ENCODE assay signal across 8 cellular contexts in genomic region chr4:184163813-184164212, GRCh38. TPM values are rescaled to one million over a fixed set of nuclear protein-coding genes. Genes with fewer than 3 reads are reported as not detected.
DNase-seq lines count a peak whose midpoint lies in the region; ATAC-seq, FAIRE-seq and TF ChIP-seq lines count a peak whose summit lies in the region.

No MANE protein-coding gene starts in this region.

- no peaks in the 10 kb centered on the region for H3K9me3 ChIP-seq in HepG2 (ENCODE audit: low read length)

- no TSS peak for BruUV-seq in HepG2 (replicated peaks; lab: Mats Ljungman, UMichigan)

- H3K27me3 ChIP-seq in HepG2 (ENCODE audit: control insufficient read depth in 1 of 2, insufficient read depth in 2 of 2, low read length in 2 of 2), result peaks cover 0 to 8% of the 10 kb centered on the region in 2 experiments; a peak in 2 of 5 replicates

- H2AFZ ChIP-seq in HepG2 (ENCODE audit: low read length), result no peak overlapping the region

- TF ChIP-seq CTCF in cardiac fibroblast (IDR thresholded peaks at IDR 0.05; ENCODE audit: low read depth, low read length) (peak; percentile 20), HepG2 (CRISPR knock-in tag; IDR thresholded peaks at IDR 0.05) (peak; percentile 89), omental fat pad (IDR thresholded peaks at IDR 0.05) (no peak)

- H3K27ac ChIP-seq in HepG2 (ENCODE audit: extremely low read length, insufficient read depth, low read length), result no peak overlapping the region

- no peak overlapping the region for H3K9ac ChIP-seq in HepG2 (ENCODE audit: insufficient read depth, low read depth, low read length)

- TF ChIP-seq EP300 in HepG2 (IDR thresholded peaks at IDR 0.05; ENCODE audit: low read depth in 2 of 2, low read length in 2 of 2), result no peak
- no peak for TF ChIP-seq EP300 in HepG2 (CRISPR knock-in tag; IDR thresholded peaks at IDR 0.05; ENCODE audit: borderline replicate concordance)

- H3K79me2 ChIP-seq in HepG2 (ENCODE audit: insufficient read depth, low read length), result no peaks in the 10 kb centered on the region

- in situ Hi-C loops in HepG2 (cut with HindIII; ENCODE audit: extremely low pct_ligation_motif_present, low pct_unique_long_range_greater_than_20kb), result no loop called here

- ATAC-seq in GM18868 (IDR thresholded peaks at IDR 0.05; ENCODE audit: unreplicated experiment) (peak; percentile 52), HepG2 (peak; percentile 92), omental fat pad (ENCODE audit: low FRiP score) (no peak)

- H3K4me1 ChIP-seq in HepG2 (ENCODE audit: insufficient read depth, low read length), result no peaks in the 10 kb centered on the region

- CTCF ChIA-PET in HepG2 (lab: Yijun Ruan, JAX; ENCODE audit: low intra/inter-chr PET ratio, low total read pairs), result interaction anchor here (0.7 to 3.1 kb wide), 3 partner anchors 87 to 325 kb away, joined by 3 to 60 read pairs (median 3); no protein-coding TSS in a partner anchor

- POLR2A ChIA-PET in HepG2 (lab: Yijun Ruan, JAX), result no interaction called here

- H4K20me1 ChIP-seq in HepG2 (ENCODE audit: insufficient read depth, low read length), result no peaks in the 10 kb centered on the region

- H3K4me2 ChIP-seq in HepG2 (ENCODE audit: low read depth, low read length), result no peak overlapping the region

- 4% methylated on average over 4 of the region's 8 CpGs for WGBS in HepG2 (ENCODE audit: low lambda C conversion rate)

- peak; percentile 92 for TF ChIP-seq RAD21 in HepG2 (CRISPR knock-in tag; IDR thresholded peaks at IDR 0.05)

- TF ChIP-seq POLR2A in HepG2 (IDR thresholded peaks at IDR 0.05; ENCODE audit: insufficient read depth in 1 of 2, low read depth in 2 of 2, low read length in 2 of 2), result no peak

- H3K36me3 ChIP-seq in HepG2 (replicated peaks in 1 of 2; ENCODE audit: control insufficient read depth in 1 of 2, insufficient read depth in 2 of 2, low read length in 2 of 2), result no peaks in the 10 kb centered on the region

- FAIRE-seq in HepG2 (lab: Jason Lieb, UNC) (peak; percentile 12), urothelium cell line (lab: Jason Lieb, UNC) (no peak)

- DNase-seq in AML-193 (lab: John Stamatoyannopoulos, UW) (peak; percentile 44 to 48), NOMO-1 treated with DMSO at 0.1 percent for 48 hours (lab: John Stamatoyannopoulos, UW; ENCODE audit: unreplicated experiment) (peak; percentile 54), cardiac fibroblast (ENCODE audit: low read depth in 2 of 2) (peak in 1 of 2 donors; percentile 34), HepG2 (ENCODE audit: low spot score) (peak; percentile 26), urothelium cell line (ENCODE audit: low spot score) (peak; percentile 49), omental fat pad (ENCODE audit: low spot score) (no peak)
- DNase-seq in stimulated activated naive CD4-positive, alpha-beta T cell treated with Interleukin-2 at 50 U/mL for 16 hours (lab: John Stamatoyannopoulos, UW), result no peak

- intact Hi-C loops in HepG2 (cut with micrococcal nuclease; ENCODE audit: unreplicated experiment), result loop anchor here (1.0 to 5.0 kb wide), 2 partner anchors 324 to 692 kb away; no protein-coding TSS in a partner anchor

- no peak overlapping the region for H3K4me3 ChIP-seq in cardiac fibroblast (replicated peaks in 1 of 2; ENCODE audit: low read depth in 2 of 2, low read length in 2 of 2)
- H3K4me3 ChIP-seq in HepG2 (replicated peaks in 1 of 3; ENCODE audit: insufficient read depth in 1 of 3, low read depth in 2 of 3, low read length in 3 of 3), result no peak overlapping the region

TF ChIP-seq in HepG2, 621 proteins besides CTCF, POLR2A, EP300 and RAD21:
- TF ChIP-seq ZNF17 (CRISPR knock-in tag; IDR thresholded peaks at IDR 0.05), result no peak
- no peak for TF ChIP-seq TCF12 (IDR thresholded peaks at IDR 0.05)
- no peak for TF ChIP-seq TCF12 (CRISPR knock-in tag; IDR thresholded peaks at IDR 0.05)
- TF ChIP-seq NCOA1 (CRISPR knock-in tag; IDR thresholded peaks at IDR 0.05), result no peak
- 0 out of 2 replicates have a peak, but pooled peaks have one; percentile 20 for TF ChIP-seq ZNF501 (CRISPR knock-in tag; IDR thresholded peaks at IDR 0.05)
- TF ChIP-seq KDM2A (CRISPR knock-in tag; IDR thresholded peaks at IDR 0.05; ENCODE audit: borderline replicate concordance, low read depth), result 0 out of 2 replicates have a peak, but pooled peaks have one; percentile 26
- no peak for TF ChIP-seq PPARG (CRISPR knock-in tag; conservative IDR thresholded peaks at IDR 0.05)
- no peak for TF ChIP-seq UBTF (CRISPR knock-in tag; IDR thresholded peaks at IDR 0.05)
- no peak for TF ChIP-seq ZNF788 (CRISPR knock-in tag; IDR thresholded peaks at IDR 0.05; ENCODE audit: borderline replicate concordance)
- no peak for TF ChIP-seq MBD4 (IDR thresholded peaks at IDR 0.05; ENCODE audit: borderline replicate concordance, low read length)
- peak; percentile 92 for TF ChIP-seq SMC3 (IDR thresholded peaks at IDR 0.05; ENCODE audit: low read length)
- peak; percentile 27; the same call in 1 of the 2 replicates for TF ChIP-seq ELF3 (CRISPR knock-in tag; IDR thresholded peaks at IDR 0.05)
- TF ChIP-seq STAG1 (CRISPR knock-in tag; IDR thresholded peaks at IDR 0.05), result peak; percentile 98
- no peak for TF ChIP-seq ZNF792 (CRISPR knock-in tag; IDR thresholded peaks at IDR 0.05)
- no peak for TF ChIP-seq ZNF18 (CRISPR knock-in tag; IDR thresholded peaks at IDR 0.05; ENCODE audit: insufficient replicate concordance)
- 0 out of 2 replicates have a peak, but pooled peaks have one; percentile 17 for TF ChIP-seq SALL1 (CRISPR knock-in tag; IDR thresholded peaks at IDR 0.05)
- TF ChIP-seq DPF2 (CRISPR knock-in tag; IDR thresholded peaks at IDR 0.05; ENCODE audit: borderline replicate concordance, low read depth), result no peak
- TF ChIP-seq ZNF138 (CRISPR knock-in tag; IDR thresholded peaks at IDR 0.05; ENCODE audit: low read depth), result no peak

RNA-seq across cellular contexts. Expression of gene ENPP6, which starts 53.9 kb away (rescaled TPM):
- total RNA-seq in HepG2 (2016; rRNA removed; fragmentation: Illumina TruSeq; extraction: Trizol) (not detected in 2 replicates), omental fat pad (under 1 TPM in 2 of 4 donors, not detected in 2; 0.19 to 0.63 TPM)
- total RNA-seq in HepG2 (2016; cell fraction: cytosol; rRNA removed; fragmentation: Illumina TruSeq; extraction: Trizol; ENCODE audit: low read depth), result not detected in 2 replicates
- total RNA-seq in HepG2 (2016; cell fraction: insoluble cytoplasmic fraction; rRNA removed; fragmentation: Illumina TruSeq; extraction: Trizol), result not detected in 2 replicates
- total RNA-seq in HepG2 (2016; cell fraction: membrane; rRNA removed; fragmentation: Illumina TruSeq; extraction: Trizol), result not detected in 2 replicates
- not detected in 2 replicates for total RNA-seq in HepG2 (2016; cell fraction: nucleus; rRNA removed; fragmentation: Illumina TruSeq; extraction: Trizol)
- polyA plus RNA-seq in HepG2 (2011; rRNA removed), result not detected in 2 replicates
- polyA plus RNA-seq in HepG2 (2011; cell fraction: cytosol; rRNA removed), result 0.03 TPM in 1 of 2 replicates, not detected in the other
- not detected in 2 replicates for polyA plus RNA-seq in HepG2 (2011; cell fraction: nucleus; rRNA removed)
- polyA plus RNA-seq in HepG2 (2012), result not detected in 2 replicates
- not detected in 2 replicates for polyA plus RNA-seq in HepG2 (2016; cell fraction: cytosol; fragmentation: Illumina TruSeq; extraction: Trizol; ENCODE audit: low read depth)
- not detected in 2 replicates for polyA plus RNA-seq in HepG2 (2016; cell fraction: insoluble cytoplasmic fraction; fragmentation: Illumina TruSeq; extraction: Trizol; ENCODE audit: low read depth)
- not detected in 2 replicates for polyA plus RNA-seq in HepG2 (2016; cell fraction: membrane; fragmentation: Illumina TruSeq; extraction: Trizol; ENCODE audit: low read depth)
- polyA plus RNA-seq in HepG2 (2016; cell fraction: nucleus; fragmentation: Illumina TruSeq; extraction: Trizol; ENCODE audit: insufficient read depth, low read depth), result not detected in 2 replicates
- not detected in 2 replicates for polyA minus RNA-seq in HepG2 (2011; rRNA and poly(A)+ RNA removed; ENCODE audit: low replicate concordance)
- not detected in 2 replicates for polyA minus RNA-seq in HepG2 (2011; cell fraction: cytosol; rRNA and poly(A)+ RNA removed)
- not detected in 2 replicates for polyA minus RNA-seq in HepG2 (2011; cell fraction: nucleus; rRNA and poly(A)+ RNA removed)

Comparison
In these comparisons a context has a peak if more than half of its experiments do, and no peak if none do; other contexts are left out.
1. DNase-seq: peak in AML-193 (2 of 2), NOMO-1 treated with DMSO at 0.1 percent for 48 hours (single experiment), HepG2 (single experiment) and urothelium cell line (single experiment); none in omental fat pad (single experiment) and stimulated activated naive CD4-positive, alpha-beta T cell treated with Interleukin-2 at 50 U/mL for 16 hours (single experiment).
2. CTCF ChIP-seq: peak in cardiac fibroblast (single experiment) and HepG2 (single experiment); none in omental fat pad (0 of 3).